Comparison of ENCODE assay signal across 15 cellular contexts in genomic region chr7:106129291-106129690, GRCh38. TPM values are rescaled to one million over a fixed set of nuclear protein-coding genes. Genes with fewer than 3 reads are reported as not detected.
DNase-seq lines count a peak whose midpoint lies in the region; ATAC-seq, FAIRE-seq and TF ChIP-seq lines count a peak whose summit lies in the region.
"Had no signal": no experiment of that assay in that cellular context is flagged by ENCODE, and none has a peak within 500 bp of the region (broad histone marks: within the 10 kb centered on the region; RNA-seq: fewer than 3 reads in every experiment).

No MANE protein-coding gene starts in this region.

- H4K91ac ChIP-seq in IMR-90 (ENCODE audit: insufficient read depth, low read depth, low read length): no peak overlapping the region

- H3K4me1 ChIP-seq in left ventricle myocardium inferior: peaks cover 36% of the 10 kb centered on the region
- H3K4me1 ChIP-seq in IMR-90 (ENCODE audit: control insufficient read depth, insufficient read depth, low read length): peaks cover 6% of the 10 kb centered on the region
- peaks cover 0 to 4% (median 0%) of the 10 kb centered on the region in 4 donors for H3K4me1 ChIP-seq in Peyer's patch

- no peak for FAIRE-seq in GM12892 (lab: Jason Lieb, UNC)
- FAIRE-seq: HTR-8/SVneo had no signal

- H2BK15ac ChIP-seq in IMR-90 (ENCODE audit: low read depth, low read length): no peak overlapping the region

- H3K36me3 ChIP-seq in left ventricle myocardium inferior (no peaks in the 10 kb centered on the region), IMR-90 (ENCODE audit: control insufficient read depth, insufficient read depth, low read length) (no peaks in the 10 kb centered on the region), Peyer's patch (no peaks in the 10 kb centered on the region)
- H3K36me3 ChIP-seq: BLaER1 treated with 17β-estradiol and CSF1 and Interleukin-3, amounts not matched to agents 10 nM and 100 nM had no signal

- no peak for ATAC-seq in IMR-90 (ENCODE audit: low read depth)
- ATAC-seq: CD8-positive, alpha-beta T cell; GM23338 had no signal

- H3K23ac ChIP-seq in IMR-90 (ENCODE audit: low read depth, low read length): no peak overlapping the region

- no peak overlapping the region for H2AK9ac ChIP-seq in IMR-90 (replicated peaks; ENCODE audit: low read depth, low read length, poor library complexity)

- in situ Hi-C loops in IMR-90 (cut with MboI; ENCODE audit: low sequenced_read_pairs): no loop called here

- no peak overlapping the region for H2BK5ac ChIP-seq in IMR-90 (ENCODE audit: low read depth, low read length, poor library complexity, severe bottlenecking)

- no peak overlapping the region for H2BK20ac ChIP-seq in IMR-90 (ENCODE audit: low read depth, low read length)

- H3K9me3 ChIP-seq in left ventricle myocardium inferior (replicated peaks) (no peaks in the 10 kb centered on the region), IMR-90 (ENCODE audit: control insufficient read depth, insufficient read depth, low read length) (no peaks in the 10 kb centered on the region), Peyer's patch (no peaks in the 10 kb centered on the region)
- H3K9me3 ChIP-seq: BLaER1 treated with 17β-estradiol and CSF1 and Interleukin-3, amounts not matched to agents 10 nM and 100 nM had no signal

- H4K20me1 ChIP-seq in IMR-90 (ENCODE audit: insufficient read depth, low read length): no peaks in the 10 kb centered on the region
- H4K20me1 ChIP-seq: BLaER1 treated with 17β-estradiol and CSF1 and Interleukin-3, amounts not matched to agents 10 nM and 100 nM had no signal

- no peaks in the 10 kb centered on the region for H3K27me3 ChIP-seq in left ventricle myocardium inferior (ENCODE audit: low read depth)
- peaks cover 11% of the 10 kb centered on the region for H3K27me3 ChIP-seq in IMR-90 (ENCODE audit: control insufficient read depth, insufficient read depth, low read length)
- no peaks in the 10 kb centered on the region for H3K27me3 ChIP-seq in Peyer's patch
- H3K27me3 ChIP-seq: BLaER1 treated with 17β-estradiol and CSF1 and Interleukin-3, amounts not matched to agents 10 nM and 100 nM had no signal

- H2AFZ ChIP-seq in IMR-90 (replicated peaks; ENCODE audit: low read length, poor library complexity): peak overlapping the region; percentile 29
- H2AFZ ChIP-seq: GM23338 had no signal

- DNase-seq in left ventricle myocardium inferior (no peak), cardiac septum (ENCODE audit: low spot score) (no peak), IMR-90 (no peak), myocyte (ENCODE audit: low read depth) (peak; percentile 63), GM12892 (ENCODE audit: insufficient read length) (no peak), NCI-H1417 (lab: John Stamatoyannopoulos, UW) (no peak), Peyer's patch (no peak)
- DNase-seq: Calu3; CD8-positive, alpha-beta T cell; DMS79 treated with DMSO at 0.1 percent for 48 hours; GDM1; H7 had no signal

- TF ChIP-seq RAD21 in IMR-90 (IDR thresholded peaks at IDR 0.05; ENCODE audit: low read length): no peak

- H3K4me2 ChIP-seq in IMR-90 (ENCODE audit: low read depth, low read length): no peak overlapping the region
- H3K4me2 ChIP-seq: BLaER1 treated with 17β-estradiol and CSF1 and Interleukin-3, amounts not matched to agents 10 nM and 100 nM; GM23338 had no signal

- POLR2A ChIA-PET in IMR-90 (lab: Charles Lee; ENCODE audit: unreplicated experiment): no interaction called here

- intact Hi-C loops in left ventricle myocardium inferior (cut with micrococcal nuclease): no loop called here
- intact Hi-C loops in cardiac septum (cut with DNase I): no loop called here
- intact Hi-C loops in IMR-90 (cut with micrococcal nuclease): no loop called here

- TF ChIP-seq POLR2A in IMR-90 (IDR thresholded peaks at IDR 0.05; ENCODE audit: low read depth, low read length) (no peak), GM12892 (IDR thresholded peaks at IDR 0.05; ENCODE audit: low read depth, low read length) (no peak), Peyer's patch (IDR thresholded peaks at IDR 0.05) (no peak)

- 0 out of 2 replicates have a peak, but pooled peaks cover 3% of the 10 kb centered on the region for H3K9me1 ChIP-seq in IMR-90 (ENCODE audit: insufficient read depth, low read length)

- H3K18ac ChIP-seq in IMR-90 (ENCODE audit: low read depth, low read length): no peak overlapping the region

- peak overlapping the region; percentile 72 for H3K27ac ChIP-seq in left ventricle myocardium inferior (replicated peaks)
- no peak overlapping the region for H3K27ac ChIP-seq in IMR-90 (ENCODE audit: insufficient read depth, low read length)
- H3K27ac ChIP-seq in Peyer's patch: no peak overlapping the region
- H3K27ac ChIP-seq: BLaER1 treated with 17β-estradiol and CSF1 and Interleukin-3, amounts not matched to agents 10 nM and 100 nM had no signal

- H4K5ac ChIP-seq in IMR-90 (ENCODE audit: low read depth, low read length): no peak overlapping the region

- H3K14ac ChIP-seq in IMR-90 (replicated peaks; ENCODE audit: low read depth, low read length): no peak overlapping the region

- no peak overlapping the region for H3K56ac ChIP-seq in IMR-90 (ENCODE audit: extremely low read depth, insufficient read depth, low read length)

- no peak overlapping the region for H4K8ac ChIP-seq in IMR-90 (ENCODE audit: low read depth in 2 of 2, low read length in 2 of 2)

- BruUV-seq in IMR-90 (replicated peaks; lab: Mats Ljungman, UMichigan): no TSS peak

- H3K4me3 ChIP-seq in left ventricle myocardium inferior: no peak overlapping the region
- no peak overlapping the region for H3K4me3 ChIP-seq in IMR-90 (ENCODE audit: insufficient read depth, low read depth, low read length)
- no peak overlapping the region for H3K4me3 ChIP-seq in Peyer's patch
- H3K4me3 ChIP-seq: BLaER1 treated with 17β-estradiol and CSF1 and Interleukin-3, amounts not matched to agents 10 nM and 100 nM; GM23338 had no signal

- CTCF ChIA-PET in IMR-90 (lab: Yijun Ruan, JAX): no interaction called here

- TF ChIP-seq CTCF in left ventricle myocardium inferior (IDR thresholded peaks at IDR 0.05; ENCODE audit: borderline replicate concordance) (no peak), IMR-90 (conservative IDR thresholded peaks at IDR 0.05; ENCODE audit: low read depth, low read length) (no peak), Peyer's patch (IDR thresholded peaks at IDR 0.05) (no peak)

- H2BK120ac ChIP-seq in IMR-90 (ENCODE audit: low read depth, low read length): no peak overlapping the region

- no peaks in the 10 kb centered on the region for H3K79me1 ChIP-seq in IMR-90 (ENCODE audit: low read depth in 1 of 2, low read length in 2 of 2)

- dilution Hi-C loops in IMR-90 (cut with HindIII; ENCODE audit: low sequenced_read_pairs, unreplicated experiment): no loop called here

- 0 out of 2 replicates have a peak overlapping the region, but pooled peaks have one; percentile 13 for H2AK5ac ChIP-seq in IMR-90 (ENCODE audit: low read depth, low read length)

- H3K4ac ChIP-seq in IMR-90 (ENCODE audit: low read depth, low read length): no peak overlapping the region

- WGBS in IMR-90 (ENCODE audit: extremely low coverage in 2 of 2, insufficient read length in 1 of 2), 2 experiments: no CpG with 5 or more reads among the region's 3 CpGs

- no peak overlapping the region for H3K9ac ChIP-seq in IMR-90 (ENCODE audit: low read depth, low read length)
- H3K9ac ChIP-seq: BLaER1 treated with 17β-estradiol and CSF1 and Interleukin-3, amounts not matched to agents 10 nM and 100 nM had no signal

TF ChIP-seq in IMR-90, 13 proteins besides CTCF, POLR2A, EP300 and RAD21:
- TF ChIP-seq NFE2L2 (IDR thresholded peaks at IDR 0.05; ENCODE audit: low read depth, low read length) (no peak), CHD1 (IDR thresholded peaks at IDR 0.05; ENCODE audit: low read depth, low read length) (no peak), MXI1 (IDR thresholded peaks at IDR 0.05; ENCODE audit: borderline replicate concordance, low read depth, low read length) (no peak), MAFK (IDR thresholded peaks at IDR 0.05; ENCODE audit: low read depth, low read length) (no peak), BHLHE40 (IDR thresholded peaks at IDR 0.05; ENCODE audit: low read depth, low read length) (no peak), FOS (IDR thresholded peaks at IDR 0.05; ENCODE audit: low read depth, low read length) (no peak), MAZ (IDR thresholded peaks at IDR 0.05; ENCODE audit: borderline replicate concordance, low read depth, low read length) (no peak)
- TF ChIP-seq, protein P1, sequence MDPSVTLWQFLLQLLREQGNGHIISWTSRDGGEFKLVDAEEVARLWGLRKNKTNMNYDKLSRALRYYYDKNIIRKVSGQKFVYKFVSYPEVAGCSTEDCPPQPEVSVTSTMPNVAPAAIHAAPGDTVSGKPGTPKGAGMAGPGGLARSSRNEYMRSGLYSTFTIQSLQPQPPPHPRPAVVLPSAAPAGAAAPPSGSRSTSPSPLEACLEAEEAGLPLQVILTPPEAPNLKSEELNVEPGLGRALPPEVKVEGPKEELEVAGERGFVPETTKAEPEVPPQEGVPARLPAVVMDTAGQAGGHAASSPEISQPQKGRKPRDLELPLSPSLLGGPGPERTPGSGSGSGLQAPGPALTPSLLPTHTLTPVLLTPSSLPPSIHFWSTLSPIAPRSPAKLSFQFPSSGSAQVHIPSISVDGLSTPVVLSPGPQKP (IDR thresholded peaks at IDR 0.05; ENCODE audit: borderline replicate concordance, low read depth, low read length): no peak

RNA-seq across cellular contexts. Expression of gene SYPL1, which starts 17.2 kb away (rescaled TPM):
- total RNA-seq in left ventricle myocardium inferior: 83.6 TPM
- total RNA-seq in cardiac septum: 58.3 TPM
- 19.0 and 35.6 TPM in 2 replicates for total RNA-seq in IMR-90 (2012; rRNA removed)
- 33.0 and 45.0 TPM in 2 replicates for polyA plus RNA-seq in IMR-90 (2012; rRNA removed)
- polyA plus RNA-seq in IMR-90 (2012; cell fraction: cytosol; rRNA removed): 9.6 and 15.2 TPM in 2 replicates
- 1.5 and 12.0 TPM in 2 replicates for polyA plus RNA-seq in IMR-90 (2012; cell fraction: nucleus; rRNA removed; ENCODE audit: low replicate concordance)
- 72.0 and 76.2 TPM in 2 replicates for total RNA-seq in myocyte
- 72.6 TPM for polyA plus RNA-seq in myocyte (2012)
- 29.0 TPM for polyA plus RNA-seq in GM12892 (2012; ENCODE audit: missing spikeins)
- 10 to 100 TPM; 45.2 to 77.6 (median 53.3) TPM for total RNA-seq in Peyer's patch
